1 cellular context compared by ENCODE assay signal in the genomic region with DNA sequence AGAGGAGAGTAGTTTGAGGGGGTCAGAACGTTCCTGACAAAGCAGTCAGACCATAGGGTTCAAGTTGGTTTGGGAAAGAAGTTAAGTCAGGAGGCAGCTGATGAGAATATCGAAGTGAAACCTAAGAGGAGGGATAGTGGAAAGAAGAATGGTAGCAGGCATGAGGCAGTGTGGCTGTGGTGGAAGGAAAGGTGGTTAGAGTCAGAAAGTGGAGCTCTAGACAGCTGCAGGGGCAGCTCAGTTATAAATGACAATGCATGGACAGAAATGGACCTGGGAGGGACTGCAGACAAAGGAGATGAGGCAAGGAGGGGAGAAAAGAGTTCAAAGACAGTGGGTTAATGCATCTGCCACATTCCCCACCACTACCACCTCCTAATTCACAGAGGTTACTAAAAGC.
TF ChIP-seq lines count a peak whose summit lies in the region.

No MANE protein-coding gene starts in this region.

TF ChIP-seq in GM23338, 12 proteins besides CTCF, POLR2A, EP300 and RAD21 (continued from another document):
- TF ChIP-seq, protein P1, sequence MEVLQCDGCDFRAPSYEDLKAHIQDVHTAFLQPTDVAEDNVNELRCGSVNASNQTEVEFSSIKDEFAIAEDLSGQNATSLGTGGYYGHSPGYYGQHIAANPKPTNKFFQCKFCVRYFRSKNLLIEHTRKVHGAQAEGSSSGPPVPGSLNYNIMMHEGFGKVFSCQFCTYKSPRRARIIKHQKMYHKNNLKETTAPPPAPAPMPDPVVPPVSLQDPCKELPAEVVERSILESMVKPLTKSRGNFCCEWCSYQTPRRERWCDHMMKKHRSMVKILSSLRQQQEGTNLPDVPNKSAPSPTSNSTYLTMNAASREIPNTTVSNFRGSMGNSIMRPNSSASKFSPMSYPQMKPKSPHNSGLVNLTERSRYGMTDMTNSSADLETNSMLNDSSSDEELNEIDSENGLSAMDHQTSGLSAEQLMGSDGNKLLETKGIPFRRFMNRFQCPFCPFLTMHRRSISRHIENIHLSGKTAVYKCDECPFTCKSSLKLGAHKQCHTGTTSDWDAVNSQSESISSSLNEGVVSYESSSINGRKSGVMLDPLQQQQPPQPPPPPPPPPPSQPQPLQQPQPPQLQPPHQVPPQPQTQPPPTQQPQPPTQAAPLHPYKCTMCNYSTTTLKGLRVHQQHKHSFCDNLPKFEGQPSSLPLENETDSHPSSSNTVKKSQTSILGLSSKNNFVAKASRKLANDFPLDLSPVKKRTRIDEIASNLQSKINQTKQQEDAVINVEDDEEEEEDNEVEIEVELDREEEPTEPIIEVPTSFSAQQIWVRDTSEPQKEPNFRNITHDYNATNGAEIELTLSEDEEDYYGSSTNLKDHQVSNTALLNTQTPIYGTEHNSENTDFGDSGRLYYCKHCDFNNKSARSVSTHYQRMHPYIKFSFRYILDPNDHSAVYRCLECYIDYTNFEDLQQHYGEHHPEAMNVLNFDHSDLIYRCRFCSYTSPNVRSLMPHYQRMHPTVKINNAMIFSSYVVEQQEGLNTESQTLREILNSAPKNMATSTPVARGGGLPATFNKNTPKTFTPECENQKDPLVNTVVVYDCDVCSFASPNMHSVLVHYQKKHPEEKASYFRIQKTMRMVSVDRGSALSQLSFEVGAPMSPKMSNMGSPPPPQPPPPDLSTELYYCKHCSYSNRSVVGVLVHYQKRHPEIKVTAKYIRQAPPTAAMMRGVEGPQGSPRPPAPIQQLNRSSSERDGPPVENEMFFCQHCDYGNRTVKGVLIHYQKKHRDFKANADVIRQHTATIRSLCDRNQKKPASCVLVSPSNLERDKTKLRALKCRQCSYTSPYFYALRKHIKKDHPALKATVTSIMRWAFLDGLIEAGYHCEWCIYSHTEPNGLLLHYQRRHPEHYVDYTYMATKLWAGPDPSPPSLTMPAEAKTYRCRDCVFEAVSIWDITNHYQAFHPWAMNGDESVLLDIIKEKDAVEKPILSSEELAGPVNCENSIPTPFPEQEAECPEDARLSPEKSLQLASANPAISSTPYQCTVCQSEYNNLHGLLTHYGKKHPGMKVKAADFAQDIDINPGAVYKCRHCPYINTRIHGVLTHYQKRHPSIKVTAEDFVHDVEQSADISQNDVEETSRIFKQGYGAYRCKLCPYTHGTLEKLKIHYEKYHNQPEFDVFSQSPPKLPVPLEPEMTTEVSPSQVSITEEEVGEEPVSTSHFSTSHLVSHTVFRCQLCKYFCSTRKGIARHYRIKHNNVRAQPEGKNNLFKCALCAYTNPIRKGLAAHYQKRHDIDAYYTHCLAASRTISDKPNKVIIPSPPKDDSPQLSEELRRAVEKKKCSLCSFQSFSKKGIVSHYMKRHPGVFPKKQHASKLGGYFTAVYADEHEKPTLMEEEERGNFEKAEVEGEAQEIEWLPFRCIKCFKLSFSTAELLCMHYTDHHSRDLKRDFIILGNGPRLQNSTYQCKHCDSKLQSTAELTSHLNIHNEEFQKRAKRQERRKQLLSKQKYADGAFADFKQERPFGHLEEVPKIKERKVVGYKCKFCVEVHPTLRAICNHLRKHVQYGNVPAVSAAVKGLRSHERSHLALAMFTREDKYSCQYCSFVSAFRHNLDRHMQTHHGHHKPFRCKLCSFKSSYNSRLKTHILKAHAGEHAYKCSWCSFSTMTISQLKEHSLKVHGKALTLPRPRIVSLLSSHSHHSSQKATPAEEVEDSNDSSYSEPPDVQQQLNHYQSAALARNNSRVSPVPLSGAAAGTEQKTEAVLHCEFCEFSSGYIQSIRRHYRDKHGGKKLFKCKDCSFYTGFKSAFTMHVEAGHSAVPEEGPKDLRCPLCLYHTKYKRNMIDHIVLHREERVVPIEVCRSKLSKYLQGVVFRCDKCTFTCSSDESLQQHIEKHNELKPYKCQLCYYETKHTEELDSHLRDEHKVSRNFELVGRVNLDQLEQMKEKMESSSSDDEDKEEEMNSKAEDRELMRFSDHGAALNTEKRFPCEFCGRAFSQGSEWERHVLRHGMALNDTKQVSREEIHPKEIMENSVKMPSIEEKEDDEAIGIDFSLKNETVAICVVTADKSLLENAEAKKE (CRISPR knock-in tag; IDR thresholded peaks at IDR 0.05), result no peak
